ENCODE assay signal across 1 cellular context in genomic region chr10:96089670-96090462, GRCh38.
TF ChIP-seq lines count a peak whose summit lies in the region.

No MANE protein-coding gene starts in this region.

TF ChIP-seq in HepG2, 621 proteins besides CTCF, POLR2A, EP300 and RAD21 (continued from another document and continues in another):
- TF ChIP-seq DMTF1 (CRISPR knock-in tag; IDR thresholded peaks at IDR 0.05) (no peak), ZNF724P (CRISPR knock-in tag; IDR thresholded peaks at IDR 0.05; ENCODE audit: borderline replicate concordance) (peak; percentile 91), E2F2 (CRISPR knock-in tag; IDR thresholded peaks at IDR 0.05; ENCODE audit: borderline replicate concordance) (no peak), ERF (CRISPR knock-in tag; IDR thresholded peaks at IDR 0.05) (no peak; the same call in 1 of the 2 replicates), ZBTB7A (CRISPR knock-in tag; IDR thresholded peaks at IDR 0.05) (no peak), ZNF142 (CRISPR knock-in tag; IDR thresholded peaks at IDR 0.05) (no peak), ZNF790 (CRISPR knock-in tag; IDR thresholded peaks at IDR 0.05; ENCODE audit: borderline replicate concordance) (peak; percentile 67; the same call in 1 of the 2 replicates), ZNF777 (CRISPR knock-in tag; IDR thresholded peaks at IDR 0.05) (no peak; the same call in 1 of the 2 replicates), PCBP1 (IDR thresholded peaks at IDR 0.05; ENCODE audit: borderline replicate concordance, low read depth, low read length) (peak; percentile 99), PHF21A (CRISPR knock-in tag; IDR thresholded peaks at IDR 0.05) (peak; percentile 89), ZNF101 (CRISPR knock-in tag; IDR thresholded peaks at IDR 0.05; ENCODE audit: borderline replicate concordance, low read depth) (no peak), ZNF33A (CRISPR knock-in tag; IDR thresholded peaks at IDR 0.05; ENCODE audit: borderline replicate concordance) (no peak), TCF7 (IDR thresholded peaks at IDR 0.05; ENCODE audit: low read depth) (no peak), FOXO1 (CRISPR knock-in tag; IDR thresholded peaks at IDR 0.05) (no peak), SIN3B (IDR thresholded peaks at IDR 0.05; ENCODE audit: low read length) (peak; percentile 82; the same call in 1 of the 2 replicates), ZBTB21 (CRISPR knock-in tag; IDR thresholded peaks at IDR 0.05) (peak; percentile 77), MAFF (IDR thresholded peaks at IDR 0.05; ENCODE audit: low read depth, low read length) (no peak), AKAP8 (CRISPR knock-in tag; IDR thresholded peaks at IDR 0.05) (no peak), NFE2L2 (IDR thresholded peaks at IDR 0.05; ENCODE audit: low read length) (no peak), ZFP36L2 (CRISPR knock-in tag; IDR thresholded peaks at IDR 0.05) (no peak), NFIB (CRISPR knock-in tag; IDR thresholded peaks at IDR 0.05; ENCODE audit: borderline replicate concordance) (no peak), BCL3 (CRISPR knock-in tag; IDR thresholded peaks at IDR 0.05) (no peak), MEF2D (CRISPR knock-in tag; IDR thresholded peaks at IDR 0.05) (no peak), NR3C1 (CRISPR knock-in tag; IDR thresholded peaks at IDR 0.05) (no peak), ZNF652 (CRISPR knock-in tag; IDR thresholded peaks at IDR 0.05; ENCODE audit: borderline replicate concordance, low read depth) (0 out of 2 replicates have a peak, but pooled peaks have one; percentile 12), RELA (CRISPR knock-in tag; IDR thresholded peaks at IDR 0.05) (0 out of 2 replicates have a peak, but pooled peaks have one; percentile 53), TMF1 (CRISPR knock-in tag; IDR thresholded peaks at IDR 0.05; ENCODE audit: low read depth) (no peak), ZNF468 (CRISPR knock-in tag; IDR thresholded peaks at IDR 0.05) (no peak), ZNF788 (CRISPR knock-in tag; IDR thresholded peaks at IDR 0.05; ENCODE audit: borderline replicate concordance) (peak; percentile 86), ZSCAN31 (CRISPR knock-in tag; IDR thresholded peaks at IDR 0.05; ENCODE audit: low read depth) (peak; percentile 97), RERE (CRISPR knock-in tag; IDR thresholded peaks at IDR 0.05; ENCODE audit: low read depth) (no peak), SNRNP70 (IDR thresholded peaks at IDR 0.05; ENCODE audit: low read depth, low read length) (no peak), MXI1 (IDR thresholded peaks at IDR 0.05; ENCODE audit: borderline replicate concordance, low read depth, low read length) (peak; percentile 52; the same call in 2 of the 3 replicates), ZNF850 (CRISPR knock-in tag; conservative IDR thresholded peaks at IDR 0.05) (no peak), ZBTB1 (CRISPR knock-in tag; IDR thresholded peaks at IDR 0.05; ENCODE audit: borderline replicate concordance) (no peak; the same call in 1 of the 2 replicates), ZNF432 (CRISPR knock-in tag; IDR thresholded peaks at IDR 0.05; ENCODE audit: borderline replicate concordance) (no peak), THAP7 (CRISPR knock-in tag; IDR thresholded peaks at IDR 0.05) (peak; percentile 67), ZNF501 (CRISPR knock-in tag; IDR thresholded peaks at IDR 0.05) (peak; percentile 96), MNT (IDR thresholded peaks at IDR 0.05) (no peak), ZBTB26 (CRISPR knock-in tag; IDR thresholded peaks at IDR 0.05; ENCODE audit: borderline replicate concordance) (no peak), HOXA3 (CRISPR knock-in tag; IDR thresholded peaks at IDR 0.05) (peak; percentile 98), SNAI1 (CRISPR knock-in tag; IDR thresholded peaks at IDR 0.05; ENCODE audit: borderline replicate concordance) (no peak; the same call in 1 of the 2 replicates), ZNF12 (CRISPR knock-in tag; IDR thresholded peaks at IDR 0.05) (no peak; the same call in 1 of the 2 replicates), GABPA (IDR thresholded peaks at IDR 0.05; ENCODE audit: low read depth, low read length) (peak; percentile 89), GABPA (CRISPR knock-in tag; IDR thresholded peaks at IDR 0.05; ENCODE audit: low read depth) (peak; percentile 97), POLR2AphosphoS5 (IDR thresholded peaks at IDR 0.05; ENCODE audit: low read depth, low read length) (peak; percentile 76), GATAD2A (CRISPR knock-in tag; IDR thresholded peaks at IDR 0.05) (peak; percentile 59), BRD4 (CRISPR knock-in tag; IDR thresholded peaks at IDR 0.05) (peak; percentile 90; the same call in 1 of the 2 replicates)
